Comparison of ENCODE assay signal across 19 cellular contexts in the genomic region with DNA sequence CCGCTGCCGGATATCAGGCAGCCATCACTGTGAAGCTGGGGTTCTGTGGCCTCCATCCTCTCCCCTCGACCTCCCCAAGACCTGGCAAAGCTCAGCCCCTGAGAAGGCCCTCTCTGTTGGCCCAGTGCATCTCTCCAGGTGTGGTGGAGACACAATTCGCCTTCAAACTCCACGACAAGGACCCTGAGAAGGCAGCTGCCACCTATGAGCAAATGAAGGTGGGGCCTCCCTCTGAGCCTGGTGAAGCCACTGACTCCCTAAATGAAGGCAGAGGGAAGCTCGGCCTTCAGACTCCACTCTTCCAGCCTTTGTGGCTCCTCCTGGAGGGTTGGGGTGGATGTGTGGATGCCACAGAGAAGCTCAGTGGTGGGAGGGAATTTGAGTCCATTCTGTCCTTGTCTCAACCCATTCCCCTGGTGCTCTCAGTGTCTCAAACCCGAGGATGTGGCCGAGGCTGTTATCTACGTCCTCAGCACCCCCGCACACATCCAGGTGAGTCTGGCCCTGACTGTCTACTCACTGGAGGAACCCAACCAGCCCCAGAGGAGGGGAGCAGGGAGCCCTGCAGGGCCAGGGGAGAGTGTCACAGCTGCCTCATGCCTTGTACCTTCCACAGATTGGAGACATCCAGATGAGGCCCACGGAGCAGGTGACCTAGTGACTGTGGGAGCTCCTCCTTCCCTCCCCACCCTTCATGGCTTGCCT. TPM values are rescaled to one million over a fixed set of nuclear protein-coding genes. Genes with fewer than 3 reads are reported as not detected.
DNase-seq lines count a peak whose midpoint lies in the region; ATAC-seq and TF ChIP-seq lines count a peak whose summit lies in the region.
"Had no signal": no experiment of that assay in that cellular context is flagged by ENCODE, and none has a peak within 500 bp of the region (broad histone marks: within the 10 kb centered on the region; RNA-seq: fewer than 3 reads in every experiment).

No MANE protein-coding gene starts in this region.

- peaks cover 35% of the 10 kb centered on the region for H3K36me3 Mint-ChIP-seq in GM23338 (ENCODE audit: low read depth)

- H3K36me3 ChIP-seq in GM23338 (ENCODE audit: insufficient read depth) (no peaks in the 10 kb centered on the region; the same call in 1 of the 2 replicates), Karpas-422 (ENCODE audit: insufficient read depth, low read length) (peaks cover 6% of the 10 kb centered on the region; the same call in 1 of the 2 replicates), esophagus muscularis mucosa (peaks cover 0 to 3% (median 0%) of the 10 kb centered on the region in 4 donors), adrenal gland (replicated peaks in 1 of 2) (no peaks in the 10 kb centered on the region)
- H3K36me3 ChIP-seq: brain microvascular endothelial cell had no signal

- H3K4me3 Mint-ChIP-seq in GM23338: peak overlapping the region; percentile 23; the same call in 1 of the 3 replicates

- peaks cover 23% of the 10 kb centered on the region for H3K4me1 ChIP-seq in GM23338 (ENCODE audit: insufficient read depth)
- peaks cover 27% of the 10 kb centered on the region for H3K4me1 ChIP-seq in Karpas-422 (ENCODE audit: low read length)
- H3K4me1 ChIP-seq in esophagus muscularis mucosa: peaks cover 21 to 37% (median 31%) of the 10 kb centered on the region in 4 donors
- H3K4me1 ChIP-seq in adrenal gland (replicated peaks in 1 of 2): peaks cover 12 to 28% of the 10 kb centered on the region in 2 donors

- no peaks in the 10 kb centered on the region for H3K9me2 ChIP-seq in GM23338 (ENCODE audit: insufficient read depth)
- no peaks in the 10 kb centered on the region for H3K9me2 ChIP-seq in Karpas-422 (replicated peaks; ENCODE audit: insufficient read depth, low read length)

- peaks cover 20% of the 10 kb centered on the region for H3K4me1 Mint-ChIP-seq in GM23338

- H3K4me3 ChIP-seq in GM23338 (no peak overlapping the region), Karpas-422 (ENCODE audit: low read length) (no peak overlapping the region), esophagus muscularis mucosa (no peak overlapping the region), adrenal gland (no peak overlapping the region)

- DNase-seq in GM23338 (ENCODE audit: low spot score) (no peak), Karpas-422 (no peak), esophagus muscularis mucosa (ENCODE audit: extremely low spot score) (peak; percentile 75), posterior vena cava (ENCODE audit: low spot score) (peak; percentile 67), adrenal gland (no peak), AG20443 (ENCODE audit: low spot score) (no peak), OCI-M2 (lab: John Stamatoyannopoulos, UW; ENCODE audit: unreplicated experiment) (no peak)
- DNase-seq: activated CD4-positive, alpha-beta T cell treated with anti-CD3 and anti-CD28 coated beads for 36 hours; activated CD8-positive, alpha-beta memory T cell treated with anti-CD3 and anti-CD28 coated beads for 24 hours; activated T-cell treated with anti-CD3 and anti-CD28 coated beads, Interleukin-2, amount 50 U/mL, for 24 hours; brain microvascular endothelial cell; DND-41; kidney glomerular epithelial cell; NCI-H1694; NCI-H748 treated with DMSO at 0.1 percent for 48 hours; nephron progenitor cell; Right ventricle myocardium superior; substantia nigra had no signal

- peaks cover 15% of the 10 kb centered on the region for H3F3A ChIP-seq in GM23338 (replicated peaks; ENCODE audit: low read depth)

- H3K9me3 ChIP-seq in Karpas-422 (ENCODE audit: low read length): no peaks in the 10 kb centered on the region
- H3K9me3 ChIP-seq in esophagus muscularis mucosa: no peaks in the 10 kb centered on the region
- H3K9me3 ChIP-seq in adrenal gland (replicated peaks in 1 of 3): no peaks in the 10 kb centered on the region

- WGBS in esophagus muscularis mucosa: 91% methylated on average over 7 of the region's 11 CpGs
- WGBS in adrenal gland, 4 donors: 92 to 94% (median 94%) methylated on average over 8 to 11 of the region's 11 CpGs

- peak overlapping the region; percentile 97; the same call in 1 of the 2 replicates for H3K9ac ChIP-seq in Karpas-422 (ENCODE audit: low read length)

- TF ChIP-seq CTCF in GM23338 (conservative IDR thresholded peaks at IDR 0.05; ENCODE audit: low read depth in 2 of 2) (no peak), esophagus muscularis mucosa (IDR thresholded peaks at IDR 0.05) (no peak), adrenal gland (IDR thresholded peaks at IDR 0.05) (no peak)

- TF ChIP-seq EP300 in esophagus muscularis mucosa (IDR thresholded peaks at IDR 0.05): no peak

- H4K20me1 ChIP-seq in GM23338 (replicated peaks; ENCODE audit: insufficient read depth) (peaks cover 18% of the 10 kb centered on the region), Karpas-422 (ENCODE audit: insufficient read depth, low read depth, low read length) (no peaks in the 10 kb centered on the region)

- H3K27me3 Mint-ChIP-seq in GM23338 (ENCODE audit: insufficient read depth, low read depth, poor library complexity): peaks cover 19% of the 10 kb centered on the region
- H3K27me3 Mint-ChIP-seq: activated CD4-positive, alpha-beta T cell treated with anti-CD3 and anti-CD28 coated beads for 36 hours; activated T-cell treated with anti-CD3 and anti-CD28 coated beads, Interleukin-2, amount 50 U/mL, for 24 hours had no signal

- ATAC-seq in GM23338: no peak
- ATAC-seq: activated CD4-positive, alpha-beta T cell treated with anti-CD3 and anti-CD28 coated beads for 36 hours; GM12878 had no signal

- TF ChIP-seq POLR2A in esophagus muscularis mucosa (IDR thresholded peaks at IDR 0.05; ENCODE audit: low read depth) (no peak), adrenal gland (IDR thresholded peaks at IDR 0.05) (no peak)

- no peaks in the 10 kb centered on the region for H3K9me3 Mint-ChIP-seq in GM23338
- H3K9me3 Mint-ChIP-seq: activated T-cell treated with anti-CD3 and anti-CD28 coated beads, Interleukin-2, amount 50 U/mL, for 24 hours; nephron progenitor cell had no signal

- H3K27ac ChIP-seq in GM23338 (ENCODE audit: low read depth): no peak overlapping the region
- peak overlapping the region; percentile 68; the same call in 1 of the 2 replicates for H3K27ac ChIP-seq in Karpas-422 (ENCODE audit: low read length)
- H3K27ac ChIP-seq in esophagus muscularis mucosa (replicated peaks in 1 of 4): no peak overlapping the region
- no peak overlapping the region for H3K27ac ChIP-seq in adrenal gland
- H3K27ac ChIP-seq: brain microvascular endothelial cell had no signal

- H3K27me3 ChIP-seq in GM23338 (ENCODE audit: insufficient read depth) (no peaks in the 10 kb centered on the region), Karpas-422 (ENCODE audit: low read length) (no peaks in the 10 kb centered on the region), esophagus muscularis mucosa (no peaks in the 10 kb centered on the region), adrenal gland (no peaks in the 10 kb centered on the region)
- H3K27me3 ChIP-seq: brain microvascular endothelial cell had no signal

- H3K79me2 ChIP-seq in GM23338 (replicated peaks; ENCODE audit: insufficient read depth): peaks cover 24% of the 10 kb centered on the region
- peaks cover 37% of the 10 kb centered on the region for H3K79me2 ChIP-seq in Karpas-422 (ENCODE audit: low read length)

- H2AFZ ChIP-seq in GM23338 (no peak overlapping the region), Karpas-422 (ENCODE audit: low read length) (no peak overlapping the region)

- H3K4me2 ChIP-seq in GM23338 (no peak overlapping the region; the same call in 1 of the 2 replicates), Karpas-422 (ENCODE audit: low read depth, low read length, poor library complexity, severe bottlenecking) (no peak overlapping the region)

- H3K27ac Mint-ChIP-seq in GM23338: no peak overlapping the region

- intact Hi-C loops in esophagus muscularis mucosa (cut with DNase I): loop anchor here (2.0 kb wide), 1 partner anchor 55 kb away; the partner anchor contains the start of gene GGNBP2
- intact Hi-C loops in posterior vena cava (cut with DNase I): loop anchor here in 1 of 2 donors (5.0 to 10.0 kb wide), 2 partner anchors 763 to 1375 kb away; no protein-coding TSS in a partner anchor
- intact Hi-C loops in adrenal gland (cut with DNase I): no loop called here

TF ChIP-seq in GM23338, 12 proteins besides CTCF, POLR2A, EP300 and RAD21 (continues in another document):
- TF ChIP-seq JUNB (IDR thresholded peaks at IDR 0.05; ENCODE audit: unreplicated experiment): no peak

RNA-seq across cellular contexts. Expression of gene MRM1, which starts 1.7 kb away (rescaled TPM):
- 20.4 and 22.9 TPM in 2 replicates for total RNA-seq in GM23338 (2014; rRNA removed; shearing (Covaris generic))
- polyA plus RNA-seq in GM23338 (2016; fragmentation: Nextera tagmentation; extraction: Ambion mirVana) (7.6 and 8.4 TPM in 2 replicates), adrenal gland (10 to 100 TPM in 1 of 3 donors, 1 to 10 TPM in 2; 6.9 to 10.1 (median 7.0) TPM)
- total RNA-seq in Karpas-422 (2014; rRNA removed; shearing (Covaris generic); ENCODE audit: low replicate concordance): 11.7 and 18.0 TPM in 2 replicates
- total RNA-seq in esophagus muscularis mucosa (10 to 100 TPM in 1 of 4 donors, 1 to 10 TPM in 3; 6.2 to 10.8 (median 8.5) TPM), posterior vena cava (1 to 10 TPM; 2.9 to 3.8 TPM), adrenal gland (10 to 100 TPM in 4 of 8 donors, 1 to 10 TPM in 4; 5.2 to 18.5 (median 10.1) TPM)

RNA-seq across cellular contexts. Expression of gene DHRS11, which starts 8.0 kb away (rescaled TPM):
- total RNA-seq in GM23338 (2014; rRNA removed; shearing (Covaris generic)): 36.7 and 39.6 TPM in 2 replicates
- 20.4 and 23.4 TPM in 2 replicates for polyA plus RNA-seq in GM23338 (2016; fragmentation: Nextera tagmentation; extraction: Ambion mirVana)
- total RNA-seq in Karpas-422 (2014; rRNA removed; shearing (Covaris generic); ENCODE audit: low replicate concordance): 13.6 and 33.8 TPM in 2 replicates
- total RNA-seq in esophagus muscularis mucosa: 1 to 10 TPM; 5.3 to 7.1 (median 6.0) TPM
- 1 to 10 TPM; 3.5 to 5.4 TPM for total RNA-seq in posterior vena cava
- 10 to 100 TPM in 6 of 8 donors, 1 to 10 TPM in 2; 5.9 to 28.1 (median 12.0) TPM for total RNA-seq in adrenal gland
- 10 to 100 TPM; 12.8 to 21.3 (median 13.8) TPM for polyA plus RNA-seq in adrenal gland

RNA-seq across cellular contexts. Expression of gene GGNBP2, which starts 55.0 kb away (rescaled TPM):
- 37.9 and 41.2 TPM in 2 replicates for total RNA-seq in GM23338 (2014; rRNA removed; shearing (Covaris generic))
- 32.0 and 40.7 TPM in 2 replicates for polyA plus RNA-seq in GM23338 (2016; fragmentation: Nextera tagmentation; extraction: Ambion mirVana)
- total RNA-seq in Karpas-422 (2014; rRNA removed; shearing (Covaris generic); ENCODE audit: low replicate concordance): 41.7 and 49.5 TPM in 2 replicates
- 10 to 100 TPM; 41.6 to 55.8 (median 54.2) TPM for total RNA-seq in esophagus muscularis mucosa
- 10 to 100 TPM; 64.0 to 65.5 TPM for total RNA-seq in posterior vena cava
- total RNA-seq in adrenal gland: 10 to 100 TPM; 30.4 to 66.6 (median 60.4) TPM
- polyA plus RNA-seq in adrenal gland: 10 to 100 TPM; 39.0 to 87.3 (median 48.5) TPM

Comparison
In these comparisons a context has a peak if more than half of its experiments do, and no peak if none do; other contexts are left out.
1. DNase-seq: peak in esophagus muscularis mucosa (single experiment) and posterior vena cava (single experiment); none in GM23338 (single experiment), Karpas-422 (single experiment), adrenal gland (0 of 7), AG20443 (single experiment) and OCI-M2 (single experiment).